ENCODE assay signal across 26 cellular contexts in genomic region chr2:151465771-151466170, GRCh38.
"Had no signal": no experiment of that assay in that cellular context is flagged by ENCODE, and none has a peak within 500 bp of the region (broad histone marks: within the 10 kb centered on the region; RNA-seq: fewer than 3 reads in every experiment).

No MANE protein-coding gene starts in this region.

- H3K27me3 Mint-ChIP-seq: activated CD4-positive, alpha-beta memory T cell treated with anti-CD3 and anti-CD28 coated beads, Interleukin-2, amount 10 ng/mL, durations not matched to agents 7 days and 5 days; activated CD4-positive, alpha-beta T cell treated with anti-CD3 and anti-CD28 coated beads, Interleukin-2, amount 10 ng/mL, durations not matched to agents 7 days and 5 days; activated naive CD8-positive, alpha-beta T cell; dendritic cell treated with granulocyte-macrophage colony-stimulating factor and Interleukin-4, amounts not matched to agents 40 ng/mL and 50 ng/mL, for 4 days had no signal

- H3K4me3 ChIP-seq: coronary artery, dorsolateral prefrontal cortex, esophagus muscularis mucosa, gastroesophageal sphincter, heart right ventricle had no signal

- H3K4me1 Mint-ChIP-seq: activated CD4-positive, alpha-beta T cell treated with anti-CD3 and anti-CD28 coated beads, Interleukin-2, amount 10 ng/mL, durations not matched to agents 7 days and 5 days; endodermal cell had no signal

- DNase-seq: activated CD4-positive, alpha-beta memory T cell treated with anti-CD3 and anti-CD28 coated beads, Interleukin-2, amount 10 ng/mL, durations not matched to agents 7 days and 5 days; activated CD4-positive, alpha-beta T cell treated with anti-CD3 and anti-CD28 coated beads for 1 hour; activated CD4-positive, alpha-beta T cell treated with anti-CD3 and anti-CD28 coated beads for 4 hours; activated CD4-positive, alpha-beta T cell treated with anti-CD3 and anti-CD28 coated beads, Interleukin-2, amount 10 ng/mL, durations not matched to agents 7 days and 5 days; activated CD4-positive, alpha-beta T cell treated with anti-CD3 and anti-CD28 coated beads, Interleukin-2, amount 50 U/mL, for 4 hours; activated CD8-positive, alpha-beta memory T cell treated with anti-CD3 and anti-CD28 coated beads, Interleukin-2, amount 50 U/mL, for 48 hours; activated gamma-delta T cell; activated naive CD4-positive, alpha-beta T cell; activated naive CD4-positive, alpha-beta T cell treated with anti-CD3 and anti-CD28 coated beads, Interleukin-2, amount 50 U/mL, for 16 hours; activated T-cell treated with anti-CD3 and anti-CD28 coated beads for 4 hours; activated T-cell treated with anti-CD3 and anti-CD28 coated beads, Interleukin-2, amount 50 U/mL, for 4 hours; amniotic stem cell; anterior cingulate cortex; brain microvascular endothelial cell; caudate nucleus; dorsolateral prefrontal cortex; effector memory CD4-positive, alpha-beta T cell; endodermal cell; erythroblast; foreskin keratinocyte; heart right ventricle had no signal

- H3K27ac ChIP-seq: brain microvascular endothelial cell, coronary artery, esophagus muscularis mucosa, foreskin keratinocyte, gastroesophageal sphincter, heart right ventricle had no signal

- H3K9me3 ChIP-seq: esophagus muscularis mucosa, gastroesophageal sphincter had no signal

- H3K9me3 Mint-ChIP-seq: activated CD4-positive, alpha-beta memory T cell treated with anti-CD3 and anti-CD28 coated beads, Interleukin-2, amount 10 ng/mL, durations not matched to agents 7 days and 5 days; activated T-cell treated with anti-CD3 and anti-CD28 coated beads, Interleukin-2, amount 50 U/mL, for 4 hours; dendritic cell treated with granulocyte-macrophage colony-stimulating factor and Interleukin-4, amounts not matched to agents 40 ng/mL and 50 ng/mL, for 4 days had no signal

- H3K27ac Mint-ChIP-seq: activated CD4-positive, alpha-beta memory T cell treated with anti-CD3 and anti-CD28 coated beads, Interleukin-2, amount 10 ng/mL, durations not matched to agents 7 days and 5 days; activated CD4-positive, alpha-beta T cell treated with anti-CD3 and anti-CD28 coated beads, Interleukin-2, amount 10 ng/mL, durations not matched to agents 7 days and 5 days; activated naive CD8-positive, alpha-beta T cell; dendritic cell treated with granulocyte-macrophage colony-stimulating factor and Interleukin-4, amounts not matched to agents 40 ng/mL and 50 ng/mL, for 4 days; endodermal cell had no signal

- H3K27me3 ChIP-seq: brain microvascular endothelial cell, dorsolateral prefrontal cortex, esophagus muscularis mucosa, foreskin keratinocyte, gastroesophageal sphincter, heart right ventricle had no signal

- ATAC-seq: activated T-cell treated with anti-CD3 and anti-CD28 coated beads, Interleukin-2, amount 50 U/mL, for 4 hours; foreskin keratinocyte; gastroesophageal sphincter; heart right ventricle had no signal

- H3K4me1 ChIP-seq: esophagus muscularis mucosa, foreskin keratinocyte, gastroesophageal sphincter, heart right ventricle had no signal

- H3K4me3 Mint-ChIP-seq: activated CD4-positive, alpha-beta memory T cell treated with anti-CD3 and anti-CD28 coated beads, Interleukin-2, amount 10 ng/mL, durations not matched to agents 7 days and 5 days; activated CD4-positive, alpha-beta T cell treated with anti-CD3 and anti-CD28 coated beads, Interleukin-2, amount 10 ng/mL, durations not matched to agents 7 days and 5 days; activated naive CD8-positive, alpha-beta T cell; activated T-cell treated with anti-CD3 and anti-CD28 coated beads, Interleukin-2, amount 50 U/mL, for 4 hours; dendritic cell treated with granulocyte-macrophage colony-stimulating factor and Interleukin-4, amounts not matched to agents 40 ng/mL and 50 ng/mL, for 4 days; endodermal cell had no signal
